Comparison of ENCODE assay signal across 21 cellular contexts in genomic region chr20:8994045-8994444, GRCh38.
"Had no signal": no experiment of that assay in that cellular context is flagged by ENCODE, and none has a peak within 500 bp of the region (broad histone marks: within the 10 kb centered on the region; RNA-seq: fewer than 3 reads in every experiment).

No MANE protein-coding gene starts in this region.

- H3K27me3 Mint-ChIP-seq: activated B cell treated with CpG ODN at 0.5 μM for 24 hours; activated CD4-positive, alpha-beta memory T cell treated with anti-CD3 and anti-CD28 coated beads for 36 hours; activated naive CD4-positive, alpha-beta T cell treated with anti-CD3 and anti-CD28 coated beads, Interleukin-2, amount 10 ng/mL, durations not matched to agents 7 days and 5 days; type B pancreatic cell had no signal

- H3K36me3 Mint-ChIP-seq: activated CD4-positive, alpha-beta memory T cell treated with anti-CD3 and anti-CD28 coated beads for 36 hours; activated naive CD4-positive, alpha-beta T cell treated with anti-CD3 and anti-CD28 coated beads, Interleukin-2, amount 10 ng/mL, durations not matched to agents 7 days and 5 days; stimulated activated effector memory CD8-positive, alpha-beta T cell treated with anti-CD3 and anti-CD28 coated beads, Interleukin-12 subunit alpha, Interleukin-12 subunit beta, amount 100 ng/mL, for 72 hours; type B pancreatic cell had no signal

- H3K9me3 Mint-ChIP-seq: activated T-cell treated with anti-CD3 and anti-CD28 coated beads, Interleukin-2, amount 50 U/mL, for 4 hours; stimulated activated effector memory CD8-positive, alpha-beta T cell treated with anti-CD3 and anti-CD28 coated beads, Interleukin-12 subunit alpha, Interleukin-12 subunit beta, amount 100 ng/mL, for 72 hours; type B pancreatic cell had no signal

- DNase-seq: activated B cell treated with CpG ODN at 0.5 μM for 24 hours; activated CD4-positive, alpha-beta memory T cell treated with anti-CD3 and anti-CD28 coated beads for 36 hours; activated CD4-positive, alpha-beta T cell treated with anti-CD3 and anti-CD28 coated beads for 4 hours; activated effector memory CD4-positive, alpha-beta T cell treated with Interleukin-2 at 50 U/mL for 16 hours; activated naive CD4-positive, alpha-beta T cell treated with anti-CD3 and anti-CD28 coated beads, Interleukin-2, amount 10 ng/mL, durations not matched to agents 7 days and 5 days; activated T-cell treated with anti-CD3 and anti-CD28 coated beads, Interleukin-2, amount 50 U/mL, for 4 hours; cerebellar nuclear complex; cortex of kidney; erythroblast; foreskin melanocyte; glutamatergic neuron; hippocampal formation; left colon; lower lobe of right lung; nephron progenitor cell; nucleus accumbens; sigmoid colon; stimulated activated CD4-positive, alpha-beta T cell treated with anti-CD3 and anti-CD28 coated beads, Interleukin-4, amount 100 ng/mL, for 24 hours; testis had no signal

- H3K4me1 Mint-ChIP-seq: activated B cell treated with CpG ODN at 0.5 μM for 24 hours; activated naive CD4-positive, alpha-beta T cell treated with anti-CD3 and anti-CD28 coated beads, Interleukin-2, amount 10 ng/mL, durations not matched to agents 7 days and 5 days; stimulated activated effector memory CD8-positive, alpha-beta T cell treated with anti-CD3 and anti-CD28 coated beads, Interleukin-12 subunit alpha, Interleukin-12 subunit beta, amount 100 ng/mL, for 72 hours had no signal

- H3K27ac Mint-ChIP-seq: activated B cell treated with CpG ODN at 0.5 μM for 24 hours; activated CD4-positive, alpha-beta memory T cell treated with anti-CD3 and anti-CD28 coated beads for 36 hours; activated naive CD4-positive, alpha-beta T cell treated with anti-CD3 and anti-CD28 coated beads, Interleukin-2, amount 10 ng/mL, durations not matched to agents 7 days and 5 days; nephron progenitor cell; stimulated activated effector memory CD8-positive, alpha-beta T cell treated with anti-CD3 and anti-CD28 coated beads, Interleukin-12 subunit alpha, Interleukin-12 subunit beta, amount 100 ng/mL, for 72 hours; type B pancreatic cell had no signal

- ATAC-seq: activated T-cell treated with anti-CD3 and anti-CD28 coated beads, Interleukin-2, amount 50 U/mL, for 4 hours; left colon; lower lobe of right lung; stimulated activated effector memory CD8-positive, alpha-beta T cell treated with anti-CD3 and anti-CD28 coated beads, Interleukin-12 subunit alpha, Interleukin-12 subunit beta, amount 100 ng/mL, for 72 hours had no signal

- H3K4me3 Mint-ChIP-seq: activated B cell treated with CpG ODN at 0.5 μM for 24 hours; activated CD4-positive, alpha-beta memory T cell treated with anti-CD3 and anti-CD28 coated beads for 36 hours; activated naive CD4-positive, alpha-beta T cell treated with anti-CD3 and anti-CD28 coated beads, Interleukin-2, amount 10 ng/mL, durations not matched to agents 7 days and 5 days; activated T-cell treated with anti-CD3 and anti-CD28 coated beads, Interleukin-2, amount 50 U/mL, for 4 hours; nephron progenitor cell; stimulated activated effector memory CD8-positive, alpha-beta T cell treated with anti-CD3 and anti-CD28 coated beads, Interleukin-12 subunit alpha, Interleukin-12 subunit beta, amount 100 ng/mL, for 72 hours; type B pancreatic cell had no signal
